Comparison of ENCODE assay signal across 11 cellular contexts in genomic region chr4:140037353-140038030, GRCh38.
DNase-seq lines count a peak whose midpoint lies in the region; ATAC-seq and TF ChIP-seq lines count a peak whose summit lies in the region.
"Had no signal": no experiment of that assay in that cellular context is flagged by ENCODE, and none has a peak within 500 bp of the region (broad histone marks: within the 10 kb centered on the region; RNA-seq: fewer than 3 reads in every experiment).

No MANE protein-coding gene starts in this region.

- ATAC-seq in stimulated activated memory B cell treated with anti-CD40 and anti-IgM and Interleukin-4, amounts not matched to agents 10 μg/mL and 1 μg/mL and 100 μg/mL, for 72 hours, result no peak
- no peak for ATAC-seq in HG02588 (IDR thresholded peaks at IDR 0.05; ENCODE audit: unreplicated experiment)

- no peak overlapping the region for H3K27ac Mint-ChIP-seq in stimulated activated memory B cell treated with anti-CD40 and anti-IgM and Interleukin-4, amounts not matched to agents 10 μg/mL and 1 μg/mL and 100 μg/mL, for 72 hours

- H3K36me3 ChIP-seq in HAP-1 (replicated peaks) (no peaks in the 10 kb centered on the region), ascending aorta (no peaks in the 10 kb centered on the region)
- no peaks in the 10 kb centered on the region for H3K36me3 ChIP-seq in effector memory CD4-positive, alpha-beta T cell (ENCODE audit: control insufficient read depth, insufficient read depth, low read length)

- H3K4me3 ChIP-seq in HAP-1 (no peak overlapping the region), ascending aorta (no peak overlapping the region)
- H3K4me3 ChIP-seq in effector memory CD4-positive, alpha-beta T cell (ENCODE audit: insufficient read depth, low read depth, low read length, poor library complexity, severe bottlenecking), result no peak overlapping the region

- peaks cover 22% of the 10 kb centered on the region for H3K4me1 ChIP-seq in HAP-1
- H3K4me1 ChIP-seq in ascending aorta, result peaks cover 0 to 22% of the 10 kb centered on the region in 2 donors
- H3K4me1 ChIP-seq in effector memory CD4-positive, alpha-beta T cell (ENCODE audit: control insufficient read depth, insufficient read depth, low read length, poor library complexity, severe bottlenecking), result no peaks in the 10 kb centered on the region

- TF ChIP-seq CTCF in 22Rv1 (IDR thresholded peaks at IDR 0.05) (no peak), ascending aorta (IDR thresholded peaks at IDR 0.05) (no peak)

- H3K9me3 ChIP-seq in HAP-1 (no peaks in the 10 kb centered on the region), ascending aorta (no peaks in the 10 kb centered on the region)
- H3K9me3 ChIP-seq in effector memory CD4-positive, alpha-beta T cell (ENCODE audit: control insufficient read depth, low read length), result no peaks in the 10 kb centered on the region

- H3K27ac ChIP-seq in 22Rv1 (peak overlapping the region; percentile 51), ascending aorta (peak overlapping the region; percentile 56 to 63)
- no peak overlapping the region for H3K27ac ChIP-seq in effector memory CD4-positive, alpha-beta T cell (ENCODE audit: insufficient read depth, low read length, poor library complexity, severe bottlenecking)

- H3K4me1 Mint-ChIP-seq in stimulated activated memory B cell treated with anti-CD40 and anti-IgM and Interleukin-4, amounts not matched to agents 10 μg/mL and 1 μg/mL and 100 μg/mL, for 72 hours, result no peaks in the 10 kb centered on the region

- intact Hi-C loops in ascending aorta (cut with DNase I), result no loop called here

- H3K9me3 Mint-ChIP-seq in stimulated activated memory B cell treated with anti-CD40 and anti-IgM and Interleukin-4, amounts not matched to agents 10 μg/mL and 1 μg/mL and 100 μg/mL, for 72 hours, result no peaks in the 10 kb centered on the region

- H3K27me3 ChIP-seq in HAP-1 (ENCODE audit: low read depth) (no peaks in the 10 kb centered on the region), ascending aorta (no peaks in the 10 kb centered on the region)
- H3K27me3 ChIP-seq in effector memory CD4-positive, alpha-beta T cell (replicated peaks; ENCODE audit: control insufficient read depth, insufficient read depth, low read length, poor library complexity, severe bottlenecking), result no peaks in the 10 kb centered on the region

- no peak overlapping the region for H3K4me3 Mint-ChIP-seq in stimulated activated memory B cell treated with anti-CD40 and anti-IgM and Interleukin-4, amounts not matched to agents 10 μg/mL and 1 μg/mL and 100 μg/mL, for 72 hours

- no peaks in the 10 kb centered on the region for H3K36me3 Mint-ChIP-seq in stimulated activated memory B cell treated with anti-CD40 and anti-IgM and Interleukin-4, amounts not matched to agents 10 μg/mL and 1 μg/mL and 100 μg/mL, for 72 hours

- peak; percentile 37 to 53 for DNase-seq in HAP-1 (ENCODE audit: low spot score in 2 of 2)
- DNase-seq in ascending aorta (ENCODE audit: low spot score in 2 of 2), result no peak
- peak; percentile 63 for DNase-seq in hepatic stellate cell (ENCODE audit: low spot score)
- no peak for DNase-seq in effector memory CD4-positive, alpha-beta T cell
- DNase-seq in activated CD4-positive, alpha-beta T cell treated with anti-CD3 and anti-CD28 coated beads for 1 hour, result no peak
- DNase-seq: activated CD4-positive, alpha-beta T cell treated with anti-CD3 and anti-CD28 coated beads for 48 hours; NCI-H345; stimulated activated CD8-positive, alpha-beta memory T cell treated with anti-CD3 and anti-CD28 coated beads, Interleukin-4, amount 100 ng/mL, for 48 hours had no signal

- in situ Hi-C loops in HAP-1 (cut with MboI; ENCODE audit: low sequenced_read_pairs), result loop anchor here (10.0 to 25.0 kb wide), 2 partner anchors 217 to 575 kb away; no protein-coding TSS in a partner anchor

- H3K27me3 Mint-ChIP-seq in stimulated activated memory B cell treated with anti-CD40 and anti-IgM and Interleukin-4, amounts not matched to agents 10 μg/mL and 1 μg/mL and 100 μg/mL, for 72 hours, result peaks cover 31% of the 10 kb centered on the region

Comparison
In these comparisons a context has a peak if more than half of its experiments do, and no peak if none do; other contexts are left out.
1. DNase-seq: peak in HAP-1 (2 of 2) and hepatic stellate cell (single experiment); none in ascending aorta (0 of 2), effector memory CD4-positive, alpha-beta T cell (0 of 3) and activated CD4-positive, alpha-beta T cell treated with anti-CD3 and anti-CD28 coated beads for 1 hour (single experiment).